ENCODE assay signal across 8 cellular contexts in the genomic region with DNA sequence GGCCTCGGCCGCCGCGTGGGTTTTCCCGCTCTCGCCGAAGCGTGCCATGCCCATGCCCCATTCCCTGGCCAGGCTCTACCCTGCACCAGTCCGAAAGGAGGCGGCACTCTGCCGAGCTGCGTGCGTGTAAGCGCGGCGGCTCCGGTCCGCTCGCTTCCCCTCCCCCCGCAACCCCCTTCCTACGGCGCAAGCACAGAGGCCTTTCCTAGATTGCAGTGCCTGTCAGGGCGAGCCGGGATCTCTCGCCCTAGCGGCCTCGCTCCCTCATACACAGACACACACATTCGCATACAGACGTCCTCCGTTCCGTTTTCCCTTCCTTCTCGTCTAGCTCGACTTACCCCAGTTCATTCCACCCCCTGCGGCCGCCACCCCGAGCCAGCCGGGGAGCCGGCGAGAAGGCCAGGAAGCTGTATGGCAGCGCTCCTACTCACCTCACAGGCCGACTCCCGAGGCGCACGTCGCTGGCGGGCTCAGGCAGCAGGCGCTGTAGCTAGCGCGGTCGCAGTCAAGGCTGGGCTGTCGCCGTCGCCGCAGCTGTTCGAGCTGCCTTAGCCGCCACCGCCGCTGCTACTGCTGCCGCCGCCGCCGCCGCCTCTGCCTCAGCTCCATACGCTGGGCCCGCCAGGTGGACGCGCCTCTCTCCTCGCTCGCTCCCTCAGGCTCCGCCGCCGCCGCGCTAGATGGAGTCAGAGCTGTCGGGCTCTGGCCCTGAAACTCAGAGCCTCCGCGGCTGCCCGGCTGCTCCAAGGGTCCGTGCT. TPM values are rescaled to one million over a fixed set of nuclear protein-coding genes. Genes with fewer than 3 reads are reported as not detected.
DNase-seq lines count a peak whose midpoint lies in the region; ATAC-seq, FAIRE-seq and TF ChIP-seq lines count a peak whose summit lies in the region.

No MANE protein-coding gene starts in this region.

- peaks cover 6% of the 10 kb centered on the region for H3K27me3 Mint-ChIP-seq in endothelial cell (ENCODE audit: unreplicated experiment)

- H3K4me2 ChIP-seq in MM.1S (ENCODE audit: low read depth, low read length), result peak overlapping the region; percentile 77

- H3K4me1 ChIP-seq in ES-I3 (ENCODE audit: insufficient read depth, low read length) (no peaks in the 10 kb centered on the region), MM.1S (ENCODE audit: low read length) (0 out of 2 replicates have a peak, but pooled peaks cover 4% of the 10 kb centered on the region), mucosa of rectum (ENCODE audit: control insufficient read depth in 2 of 2, insufficient read depth in 2 of 2, low read length in 2 of 2) (peaks cover 0 to 2% of the 10 kb centered on the region in 2 donors)

- no peaks in the 10 kb centered on the region for H3K79me2 ChIP-seq in MM.1S (ENCODE audit: low read length)

- peak; percentile 49 for ATAC-seq in GM21723 (IDR thresholded peaks at IDR 0.05; ENCODE audit: unreplicated experiment)

- H3K27me3 ChIP-seq in MM.1S (replicated peaks; ENCODE audit: insufficient read depth, low read length) (no peaks in the 10 kb centered on the region), mucosa of rectum (ENCODE audit: control insufficient read depth in 2 of 2, insufficient read depth in 2 of 2, low read length in 2 of 2) (no peaks in the 10 kb centered on the region)

- peaks cover 4% of the 10 kb centered on the region for H3K36me3 Mint-ChIP-seq in endothelial cell (ENCODE audit: low read depth, unreplicated experiment)

- H3K36me3 ChIP-seq in ES-I3 (ENCODE audit: insufficient read depth, low read length) (no peaks in the 10 kb centered on the region), MM.1S (replicated peaks; ENCODE audit: insufficient read depth, low read length) (no peaks in the 10 kb centered on the region), mucosa of rectum (ENCODE audit: control insufficient read depth in 2 of 2, insufficient read depth in 2 of 2, low read length in 2 of 2) (no peaks in the 10 kb centered on the region)

- H3K9me3 Mint-ChIP-seq in endothelial cell (ENCODE audit: unreplicated experiment), result no peaks in the 10 kb centered on the region

- no peak for TF ChIP-seq CTCF in MM.1S (IDR thresholded peaks at IDR 0.05; ENCODE audit: low read length)
- TF ChIP-seq CTCF in endothelial cell (IDR thresholded peaks at IDR 0.05; ENCODE audit: unreplicated experiment), result no peak

- no peak for FAIRE-seq in H54 (lab: Jason Lieb, UNC)

- peak overlapping the region; percentile 73 for H3K4me3 ChIP-seq in MM.1S (ENCODE audit: low read length)
- peak overlapping the region; percentile 37 to 73 for H3K4me3 ChIP-seq in mucosa of rectum (ENCODE audit: low read length in 2 of 2)

- H2AFZ ChIP-seq in MM.1S (ENCODE audit: low read length), result peak overlapping the region; percentile 78

- no peak for TF ChIP-seq POLR2A in H54 (IDR thresholded peaks at IDR 0.05; ENCODE audit: low read depth, low read length)

- H3K9me3 ChIP-seq in ES-I3 (ENCODE audit: control insufficient read depth, insufficient read depth, low read length) (peaks cover 3% of the 10 kb centered on the region; the same call in 1 of the 2 replicates), MM.1S (replicated peaks; ENCODE audit: insufficient read depth, low read length) (no peaks in the 10 kb centered on the region), mucosa of rectum (ENCODE audit: control insufficient read depth in 2 of 2, low read length in 2 of 2) (no peaks in the 10 kb centered on the region)

- H3K27ac ChIP-seq in MM.1S (ENCODE audit: low read length), result peak overlapping the region; percentile 34; the same call in 1 of the 2 replicates
- H3K27ac ChIP-seq in mucosa of rectum (ENCODE audit: low read depth in 2 of 2, low read length in 2 of 2), result peak overlapping the region; percentile 23 to 37
- no peak overlapping the region for H3K27ac ChIP-seq in substantia nigra (ENCODE audit: low read depth, low read length, poor library complexity, severe bottlenecking)

- H3K4me1 Mint-ChIP-seq in endothelial cell (ENCODE audit: unreplicated experiment), result no peaks in the 10 kb centered on the region

- H3K9ac ChIP-seq in ES-I3 (ENCODE audit: low read depth, low read length) (peak overlapping the region; percentile 52; the same call in 1 of the 2 replicates), MM.1S (ENCODE audit: low read length) (peak overlapping the region; percentile 49; the same call in 1 of the 2 replicates), mucosa of rectum (ENCODE audit: low read depth in 1 of 2, low read length in 2 of 2) (peak overlapping the region; percentile 14 to 38)

- peak overlapping the region; percentile 91 for H3K4me3 Mint-ChIP-seq in endothelial cell (ENCODE audit: unreplicated experiment)

- H4K20me1 ChIP-seq in MM.1S (ENCODE audit: insufficient read depth, low read length), result no peaks in the 10 kb centered on the region

- H3K9me2 ChIP-seq in MM.1S (replicated peaks; ENCODE audit: insufficient read depth, low read length), result no peaks in the 10 kb centered on the region

- no peak overlapping the region for H3K27ac Mint-ChIP-seq in endothelial cell (ENCODE audit: unreplicated experiment)

- DNase-seq in MM.1S (peak; percentile 65), endothelial cell (ENCODE audit: low spot score) (peak; percentile 27), substantia nigra (lab: John Stamatoyannopoulos, UW) (peak in 39 of 49 donors; percentile 0 to 59 (median 7)), H54 (ENCODE audit: insufficient read length, low spot score) (no peak)
- peak; percentile 26 for DNase-seq in activated CD4-positive, alpha-beta T cell treated with anti-CD3 and anti-CD28 coated beads, Interleukin-2, amount 50 U/mL, for 1 hour

- no peaks in the 10 kb centered on the region for H3F3A ChIP-seq in MM.1S (ENCODE audit: insufficient read depth, low read length)

RNA-seq across cellular contexts. Expression of gene NEXMIF, which starts 0.6 kb away (rescaled TPM):
- 0.31 TPM for total RNA-seq in endothelial cell (ENCODE audit: unreplicated experiment)
